In genomic region chr2:102772659-102773058, GRCh38 we compare ENCODE assay signal across 16 cellular contexts. TPM values are rescaled to one million over a fixed set of nuclear protein-coding genes. Genes with fewer than 3 reads are reported as not detected.
A peak's percentile ranks its signal among the peaks of the same experiment; 100 is the strongest.
DNase-seq lines count a peak whose midpoint lies in the region; ATAC-seq and TF ChIP-seq lines count a peak whose summit lies in the region.
"Had no signal": no experiment of that assay in that cellular context is flagged by ENCODE, and none has a peak within 500 bp of the region (broad histone marks: within the 10 kb centered on the region; RNA-seq: fewer than 3 reads in every experiment).

No MANE protein-coding gene starts in this region.

- intact Hi-C loops in cardiac septum (cut with DNase I) (no loop called here), psoas muscle (cut with DNase I) (no loop called here)

- H3K9ac ChIP-seq in skeletal muscle tissue (ENCODE audit: low read depth in 1 of 3, low read length in 3 of 3), result no peak overlapping the region
- H3K9ac ChIP-seq: GM23248 had no signal

- H3K4me1 ChIP-seq in right atrium auricular region (peaks cover 0 to 17% of the 10 kb centered on the region in 2 donors), psoas muscle (peaks cover 39% of the 10 kb centered on the region), skeletal muscle tissue (ENCODE audit: control insufficient read depth in 3 of 3, insufficient read depth in 3 of 3, low read length in 3 of 3) (peaks cover 42 to 53% (median 51%) of the 10 kb centered on the region in 3 donors)

- H3K27ac ChIP-seq in right atrium auricular region (peak overlapping the region; percentile 32 to 67), psoas muscle (peak overlapping the region; percentile 89), skeletal muscle tissue (ENCODE audit: low read depth, low read length) (peak overlapping the region; percentile 75)
- H3K27ac ChIP-seq: GM23248 had no signal

- H3K4me3 ChIP-seq in right atrium auricular region, result no peak overlapping the region
- no peak overlapping the region for H3K4me3 ChIP-seq in psoas muscle
- H3K4me3 ChIP-seq in skeletal muscle tissue (ENCODE audit: low read length in 3 of 3), result peak overlapping the region in 1 of 3 donors; percentile 26
- H3K4me3 ChIP-seq: GM12878, GM23248 had no signal

- H3K9me3 ChIP-seq in right atrium auricular region, result no peaks in the 10 kb centered on the region
- no peaks in the 10 kb centered on the region for H3K9me3 ChIP-seq in psoas muscle
- H3K9me3 ChIP-seq in skeletal muscle tissue (ENCODE audit: control insufficient read depth in 3 of 3, low read length in 3 of 3), result no peaks in the 10 kb centered on the region

- 37 to 44% (median 40%) methylated on average over 3 of the region's 3 CpGs for WGBS in psoas muscle, 3 donors

- ATAC-seq in psoas muscle, result peak in 3 of 4 donors; percentile 17 to 38 (median 18)
- ATAC-seq: GM12878 had no signal

- H3K36me3 ChIP-seq in right atrium auricular region (no peaks in the 10 kb centered on the region), psoas muscle (ENCODE audit: insufficient read depth in 1 of 2, low read depth in 1 of 2) (peaks cover 0 to 6% of the 10 kb centered on the region in 2 donors), skeletal muscle tissue (ENCODE audit: control insufficient read depth in 3 of 3, insufficient read depth in 3 of 3, low read length in 3 of 3) (peaks cover 0 to 5% (median 0%) of the 10 kb centered on the region in 3 donors)

- H3K27me3 ChIP-seq in right atrium auricular region, result no peaks in the 10 kb centered on the region
- no peaks in the 10 kb centered on the region for H3K27me3 ChIP-seq in psoas muscle (ENCODE audit: insufficient read depth in 3 of 3, low read length in 2 of 3)
- H3K27me3 ChIP-seq in skeletal muscle tissue (ENCODE audit: control insufficient read depth in 3 of 3, insufficient read depth in 3 of 3, low read length in 3 of 3), result no peaks in the 10 kb centered on the region

- TF ChIP-seq CTCF in right atrium auricular region (IDR thresholded peaks at IDR 0.05) (no peak), psoas muscle (IDR thresholded peaks at IDR 0.05) (no peak)

- DNase-seq in right atrium auricular region (ENCODE audit: low spot score), result no peak
- no peak for DNase-seq in cardiac septum (ENCODE audit: low spot score)
- DNase-seq in myocyte (ENCODE audit: low read depth), result peak; percentile 75
- DNase-seq in psoas muscle, result no peak
- no peak for DNase-seq in mesenteric fat pad (ENCODE audit: low spot score)
- DNase-seq in activated CD4-positive, alpha-beta T cell treated with anti-CD3 and anti-CD28 coated beads for 4 hours, result no peak
- DNase-seq: C1 segment of cervical spinal cord; Calu3; CD4-positive, alpha-beta memory T cell; COR-L47; DND-41; GM23248; H7; HCEC 1CT had no signal

RNA-seq across cellular contexts. Expression of gene TMEM182, which starts 10.8 kb away (rescaled TPM):
- total RNA-seq in right atrium auricular region (100 to 1,000 TPM in 1 of 2 donors, 10 to 100 TPM in 1; 75.4 to 212 TPM), cardiac septum (135 TPM), myocyte (25.5 and 29.7 TPM in 2 replicates), psoas muscle (100 to 1,000 TPM in 1 of 4 donors, 10 to 100 TPM in 3; 25.8 to 100 (median 33.6) TPM), skeletal muscle tissue (152 TPM), mesenteric fat pad (1.6 TPM)
- 26.9 TPM for polyA plus RNA-seq in myocyte (2012)
- polyA plus RNA-seq in psoas muscle, result 10 to 100 TPM in 1 of 3 donors, 1 to 10 TPM in 2; 3.3 to 16.8 (median 8.9) TPM

Comparison
In these comparisons a context has a peak if more than half of its experiments do, and no peak if none do; other contexts are left out.
1. RNA of gene TMEM182, which starts 10.8 kb away (total RNA-seq): 75.4 to 212 TPM in right atrium auricular region, 152 TPM in skeletal muscle tissue (single experiment), 135 TPM in cardiac septum (single experiment), 25.8 to 100 TPM in psoas muscle and 25.5 to 29.7 TPM in myocyte; 1.6 TPM in mesenteric fat pad (single experiment); every median in the first group is over 10 times any median in the second.
2. Peak in every context shown above with its lines, with median percentiles within 50 percentile points of each other: H3K27ac ChIP-seq.